ENCODE assay signal across 15 cellular contexts in the genomic region with DNA sequence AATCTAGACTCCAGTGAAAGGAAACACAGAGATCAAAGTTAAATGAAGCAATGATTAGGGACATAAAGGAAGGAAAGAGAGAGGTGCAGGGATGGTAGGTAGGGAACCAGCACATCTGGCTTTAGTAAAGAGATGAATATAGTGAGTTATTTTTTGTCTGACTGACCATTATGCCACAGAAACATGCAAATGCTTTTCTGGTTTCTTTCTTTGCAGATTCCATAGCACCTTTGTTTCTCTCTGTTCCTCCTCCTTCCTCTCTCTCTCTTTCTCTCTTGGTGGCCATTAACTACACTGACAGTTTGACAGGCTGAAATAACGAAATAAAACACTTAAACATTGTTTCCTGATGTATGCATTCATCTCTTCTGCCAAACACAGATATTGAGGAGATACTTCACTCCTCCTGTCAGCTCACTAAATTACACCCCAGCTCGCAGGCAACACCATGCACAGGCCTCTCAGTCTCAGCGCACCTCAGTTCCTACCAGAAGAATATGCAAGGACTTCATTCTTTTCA.
DNase-seq lines count a peak whose midpoint lies in the region; ATAC-seq and FAIRE-seq lines count a peak whose summit lies in the region.
"Had no signal": no experiment of that assay in that cellular context is flagged by ENCODE, and none has a peak within 500 bp of the region (broad histone marks: within the 10 kb centered on the region; RNA-seq: fewer than 3 reads in every experiment).

No MANE protein-coding gene starts in this region.

- FAIRE-seq in HTR-8/SVneo (lab: Jason Lieb, UNC): no peak
- FAIRE-seq: bronchial epithelial cell had no signal

- ATAC-seq in GM18502 (IDR thresholded peaks at IDR 0.05; ENCODE audit: poor library complexity, unreplicated experiment) (peak; percentile 78), GM19467 (IDR thresholded peaks at IDR 0.05; ENCODE audit: unreplicated experiment) (peak; percentile 58), HG02798 (IDR thresholded peaks at IDR 0.05; ENCODE audit: poor library complexity, unreplicated experiment) (peak; percentile 75), HG03378 (IDR thresholded peaks at IDR 0.05; ENCODE audit: unreplicated experiment) (peak; percentile 56)
- ATAC-seq: activated T-helper 17 cell treated with anti-CD3 and anti-CD28 coated beads, Interleukin-2, amount 50 U/mL, for 72 hours; HCT116; left lobe of liver had no signal

- DNase-seq in putamen (ENCODE audit: low spot score) (no peak), COR-L47 (lab: John Stamatoyannopoulos, UW) (no peak), HTR-8/SVneo (ENCODE audit: insufficient read length, low spot score) (no peak), SKM-1 (lab: John Stamatoyannopoulos, UW; ENCODE audit: unreplicated experiment) (no peak)
- DNase-seq: activated CD4-positive, alpha-beta T cell treated with anti-CD3 and anti-CD28 coated beads, Interleukin-2, amount 10 ng/mL, durations not matched to agents 24 days and 14 days; Karpas-422; NCI-H2171 had no signal
